In the genomic region with DNA sequence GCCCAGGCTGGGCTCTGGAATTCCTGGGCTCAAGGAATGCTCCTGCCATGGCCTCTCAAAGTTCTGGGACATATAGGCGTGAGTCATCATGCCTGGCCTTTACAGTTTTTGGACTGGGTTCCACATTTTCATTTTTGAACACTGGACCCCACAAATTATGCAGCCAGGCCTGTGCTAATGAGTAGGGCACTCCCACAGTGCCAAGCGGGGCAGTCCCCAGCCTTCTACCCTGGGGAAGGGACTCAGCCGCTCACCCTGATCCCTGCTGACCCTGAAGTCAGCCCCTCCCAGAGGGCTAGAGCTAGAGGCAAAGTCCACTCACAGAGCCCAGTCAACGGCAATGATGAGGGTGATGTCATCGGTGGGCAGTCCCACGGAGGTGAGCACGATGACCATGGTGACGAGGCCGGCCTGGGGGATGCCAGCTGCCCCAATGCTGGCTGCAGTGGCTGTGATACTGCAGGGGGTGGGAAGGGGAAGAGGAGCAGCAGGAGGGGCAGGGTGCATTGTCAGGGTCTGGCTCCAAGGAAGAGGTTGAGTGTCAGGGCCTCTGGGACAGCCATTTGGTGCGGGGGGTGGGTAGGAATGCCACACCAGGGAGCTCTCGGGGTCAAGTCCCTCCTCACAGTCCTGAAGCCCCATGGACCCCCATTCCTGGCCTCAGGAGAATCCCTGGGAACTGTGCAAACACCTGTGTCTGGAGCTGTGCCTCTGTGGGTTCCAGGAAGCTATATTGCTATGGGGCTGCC, we compare ENCODE assay signal across 2 cellular contexts.
A peak's percentile ranks its signal among the peaks of the same experiment; 100 is the strongest.
TF ChIP-seq lines count a peak whose summit lies in the region.

No MANE protein-coding gene starts in this region.

TF ChIP-seq in A549, 52 proteins besides CTCF, POLR2A, EP300 and RAD21:
- TF ChIP-seq RNF2 (IDR thresholded peaks at IDR 0.05; ENCODE audit: borderline replicate concordance, low read depth) (no peak), FOSL2 (IDR thresholded peaks at IDR 0.05) (no peak), FOSL2 (CRISPR knock-in tag; IDR thresholded peaks at IDR 0.05) (peak; percentile 31; the same call in 1 of the 2 replicates)
TF ChIP-seq in A549: peak in this region for 1.

TF ChIP-seq in K562, 482 proteins besides CTCF, POLR2A, EP300 and RAD21:
- TF ChIP-seq, protein P1, sequence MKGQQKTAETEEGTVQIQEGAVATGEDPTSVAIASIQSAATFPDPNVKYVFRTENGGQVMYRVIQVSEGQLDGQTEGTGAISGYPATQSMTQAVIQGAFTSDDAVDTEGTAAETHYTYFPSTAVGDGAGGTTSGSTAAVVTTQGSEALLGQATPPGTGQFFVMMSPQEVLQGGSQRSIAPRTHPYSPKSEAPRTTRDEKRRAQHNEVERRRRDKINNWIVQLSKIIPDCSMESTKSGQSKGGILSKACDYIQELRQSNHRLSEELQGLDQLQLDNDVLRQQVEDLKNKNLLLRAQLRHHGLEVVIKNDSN (CRISPR knock-in tag; IDR thresholded peaks at IDR 0.05), result no peak
- TF ChIP-seq, protein P2, sequence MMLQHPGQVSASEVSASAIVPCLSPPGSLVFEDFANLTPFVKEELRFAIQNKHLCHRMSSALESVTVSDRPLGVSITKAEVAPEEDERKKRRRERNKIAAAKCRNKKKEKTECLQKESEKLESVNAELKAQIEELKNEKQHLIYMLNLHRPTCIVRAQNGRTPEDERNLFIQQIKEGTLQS (IDR thresholded peaks at IDR 0.05), result peak; percentile 86
- TF ChIP-seq, protein P2 (CRISPR knock-in tag; conservative IDR thresholded peaks at IDR 0.05), result no peak
